In genomic region chr11:79241842-79242241, GRCh38 we compare ENCODE assay signal across 35 cellular contexts.
"Had no signal": no experiment of that assay in that cellular context is flagged by ENCODE, and none has a peak within 500 bp of the region (broad histone marks: within the 10 kb centered on the region; RNA-seq: fewer than 3 reads in every experiment).

No MANE protein-coding gene starts in this region.

- DNase-seq: activated CD4-positive, alpha-beta memory T cell treated with anti-CD3 and anti-CD28 coated beads for 36 hours; activated CD4-positive, alpha-beta T cell treated with anti-CD3 and anti-CD28 coated beads for 36 hours; activated CD4-positive, alpha-beta T cell treated with anti-CD3 and anti-CD28 coated beads, Interleukin-2, amount 10 ng/mL, durations not matched to agents 24 days and 14 days; activated CD4-positive, CD25-positive, alpha-beta regulatory T cell; activated CD4-positive, CD25-positive, alpha-beta regulatory T cell treated with anti-CD3 and anti-CD28 coated beads, Interleukin-2, amount 50 U/mL, for 72 hours; activated CD8-positive, alpha-beta memory T cell treated with anti-CD3 and anti-CD28 coated beads, Interleukin-2, amount 10 ng/mL, durations not matched to agents 7 days and 5 days; activated CD8-positive, alpha-beta memory T cell treated with anti-CD3 and anti-CD28 coated beads, Interleukin-2, amount 50 U/mL, for 4 hours; activated CD8-positive, alpha-beta T cell treated with anti-CD3 and anti-CD28 coated beads, Interleukin-2, amount 10 ng/mL, durations not matched to agents 7 days and 5 days; activated effector memory CD4-positive, alpha-beta T cell treated with anti-CD3 and anti-CD28 coated beads, Interleukin-2, amount 50 U/mL, for 16 hours; activated naive CD4-positive, alpha-beta T cell treated with anti-CD3 and anti-CD28 coated beads for 36 hours; activated naive CD8-positive, alpha-beta T cell treated with anti-CD3 and anti-CD28 coated beads for 36 hours; activated naive CD8-positive, alpha-beta T cell treated with anti-CD3 and anti-CD28 coated beads, Interleukin-2, amount 50 U/mL, for 24 hours; activated T-cell treated with anti-CD3 and anti-CD28 coated beads, Interleukin-2, amount 50 U/mL, for 1 hour; activated T-cell treated with anti-CD3 and anti-CD28 coated beads, Interleukin-2, amount 50 U/mL, for 48 hours; adrenal gland; amygdala; aorta; body of pancreas; cortex of kidney; dermis blood vessel endothelial cell; effector CD4-positive, alpha-beta T cell; effector memory CD8-positive, alpha-beta T cell; head of caudate nucleus; T-helper 1 cell; T-helper 17 cell; T1000; WERI-Rb-1 had no signal

- H3K27ac ChIP-seq: adrenal gland, body of pancreas, breast epithelium, cardiac muscle cell, epithelial cell of prostate, WERI-Rb-1 had no signal

- H3K27me3 ChIP-seq: adrenal gland, body of pancreas, breast epithelium, cardiac muscle cell had no signal

- H3K27me3 Mint-ChIP-seq: activated CD4-positive, alpha-beta memory T cell treated with anti-CD3 and anti-CD28 coated beads for 36 hours; activated CD4-positive, alpha-beta T cell treated with anti-CD3 and anti-CD28 coated beads for 36 hours; activated CD4-positive, alpha-beta T cell treated with anti-CD3 and anti-CD28 coated beads, Interleukin-2, amount 10 ng/mL, durations not matched to agents 24 days and 14 days; activated CD8-positive, alpha-beta memory T cell treated with anti-CD3 and anti-CD28 coated beads, Interleukin-2, amount 10 ng/mL, durations not matched to agents 7 days and 5 days; activated naive CD8-positive, alpha-beta T cell treated with anti-CD3 and anti-CD28 coated beads for 36 hours; central memory CD8-positive, alpha-beta T cell had no signal

- H3K36me3 Mint-ChIP-seq: activated CD4-positive, alpha-beta memory T cell treated with anti-CD3 and anti-CD28 coated beads for 36 hours; activated CD8-positive, alpha-beta memory T cell treated with anti-CD3 and anti-CD28 coated beads, Interleukin-2, amount 10 ng/mL, durations not matched to agents 7 days and 5 days; activated naive CD8-positive, alpha-beta T cell treated with anti-CD3 and anti-CD28 coated beads for 36 hours had no signal

- H3K9me3 Mint-ChIP-seq: activated CD4-positive, alpha-beta memory T cell treated with anti-CD3 and anti-CD28 coated beads for 36 hours; activated CD4-positive, alpha-beta T cell treated with anti-CD3 and anti-CD28 coated beads, Interleukin-2, amount 10 ng/mL, durations not matched to agents 24 days and 14 days; activated naive CD4-positive, alpha-beta T cell treated with anti-CD3 and anti-CD28 coated beads for 36 hours; activated naive CD4-positive, alpha-beta T cell treated with anti-CD3 and anti-CD28 coated beads, Interleukin-2, amount 50 U/mL, for 24 hours; activated naive CD8-positive, alpha-beta T cell treated with anti-CD3 and anti-CD28 coated beads for 36 hours; activated naive CD8-positive, alpha-beta T cell treated with anti-CD3 and anti-CD28 coated beads, Interleukin-2, amount 50 U/mL, for 24 hours; activated T-helper 1 cell treated with anti-CD3 and anti-CD28 coated beads, Interleukin-12 subunit alpha, Interleukin-12 subunit beta, Interleukin-2, Interleukin-4 antibody, amounts not matched to agents 30 ng/mL and 10 ng/mL and 1 ng/mL, durations not matched to agents 14 hours and 24 hours and 36 hours; activated T-helper 2 cell treated with anti-CD3 and anti-CD28 coated beads, Interferon-gamma antibody, Interleukin-2, Interleukin-4, amounts not matched to agents 10 μg/mL and 5 μg/mL and 100 μg/mL, durations not matched to agents 14 hours and 24 hours and 36 hours; central memory CD8-positive, alpha-beta T cell; T-helper 2 cell treated with Interferon-gamma antibody and Interleukin-4, amounts not matched to agents 5 μg/mL and 100 μg/mL, for 36 hours had no signal

- H3K4me1 ChIP-seq: breast epithelium had no signal

- H3K27ac Mint-ChIP-seq: activated CD4-positive, alpha-beta memory T cell treated with anti-CD3 and anti-CD28 coated beads for 36 hours; activated CD4-positive, alpha-beta T cell treated with anti-CD3 and anti-CD28 coated beads for 36 hours; activated CD4-positive, alpha-beta T cell treated with anti-CD3 and anti-CD28 coated beads, Interleukin-2, amount 10 ng/mL, durations not matched to agents 24 days and 14 days; activated CD8-positive, alpha-beta memory T cell treated with anti-CD3 and anti-CD28 coated beads, Interleukin-2, amount 10 ng/mL, durations not matched to agents 7 days and 5 days; activated CD8-positive, alpha-beta T cell treated with anti-CD3 and anti-CD28 coated beads, Interleukin-2, amount 10 ng/mL, durations not matched to agents 7 days and 5 days; activated naive CD4-positive, alpha-beta T cell treated with anti-CD3 and anti-CD28 coated beads for 36 hours; activated naive CD4-positive, alpha-beta T cell treated with anti-CD3 and anti-CD28 coated beads, Interleukin-2, amount 50 U/mL, for 24 hours; activated naive CD8-positive, alpha-beta T cell treated with anti-CD3 and anti-CD28 coated beads for 36 hours; activated naive CD8-positive, alpha-beta T cell treated with anti-CD3 and anti-CD28 coated beads, Interleukin-2, amount 50 U/mL, for 24 hours; activated T-helper 1 cell treated with anti-CD3 and anti-CD28 coated beads, Interleukin-12 subunit alpha, Interleukin-12 subunit beta, Interleukin-2, Interleukin-4 antibody, amounts not matched to agents 30 ng/mL and 10 ng/mL and 1 ng/mL, durations not matched to agents 14 hours and 24 hours and 36 hours; activated T-helper 2 cell treated with anti-CD3 and anti-CD28 coated beads, Interferon-gamma antibody, Interleukin-2, Interleukin-4, amounts not matched to agents 10 μg/mL and 5 μg/mL and 100 μg/mL, durations not matched to agents 14 hours and 24 hours and 36 hours; effector memory CD8-positive, alpha-beta T cell; T-helper 17 cell; T-helper 2 cell treated with Interferon-gamma antibody and Interleukin-4, amounts not matched to agents 5 μg/mL and 100 μg/mL, for 36 hours had no signal

- H3K4me3 Mint-ChIP-seq: activated CD4-positive, alpha-beta memory T cell treated with anti-CD3 and anti-CD28 coated beads for 36 hours; activated CD4-positive, alpha-beta T cell treated with anti-CD3 and anti-CD28 coated beads for 36 hours; activated CD4-positive, alpha-beta T cell treated with anti-CD3 and anti-CD28 coated beads, Interleukin-2, amount 10 ng/mL, durations not matched to agents 24 days and 14 days; activated CD8-positive, alpha-beta memory T cell treated with anti-CD3 and anti-CD28 coated beads, Interleukin-2, amount 10 ng/mL, durations not matched to agents 7 days and 5 days; activated CD8-positive, alpha-beta T cell treated with anti-CD3 and anti-CD28 coated beads, Interleukin-2, amount 10 ng/mL, durations not matched to agents 7 days and 5 days; activated naive CD4-positive, alpha-beta T cell treated with anti-CD3 and anti-CD28 coated beads for 36 hours; activated naive CD4-positive, alpha-beta T cell treated with anti-CD3 and anti-CD28 coated beads, Interleukin-2, amount 50 U/mL, for 24 hours; activated naive CD8-positive, alpha-beta T cell treated with anti-CD3 and anti-CD28 coated beads for 36 hours; activated naive CD8-positive, alpha-beta T cell treated with anti-CD3 and anti-CD28 coated beads, Interleukin-2, amount 50 U/mL, for 24 hours; activated T-helper 1 cell treated with anti-CD3 and anti-CD28 coated beads, Interleukin-12 subunit alpha, Interleukin-12 subunit beta, Interleukin-2, Interleukin-4 antibody, amounts not matched to agents 30 ng/mL and 10 ng/mL and 1 ng/mL, durations not matched to agents 14 hours and 24 hours and 36 hours; central memory CD8-positive, alpha-beta T cell; effector memory CD8-positive, alpha-beta T cell; T-helper 17 cell; T-helper 2 cell treated with Interferon-gamma antibody and Interleukin-4, amounts not matched to agents 5 μg/mL and 100 μg/mL, for 36 hours had no signal

- H3K9me3 ChIP-seq: adrenal gland, body of pancreas, breast epithelium had no signal

- H3K4me3 ChIP-seq: adrenal gland, body of pancreas, breast epithelium, cardiac muscle cell had no signal

- H3K36me3 ChIP-seq: adrenal gland, breast epithelium, cardiac muscle cell, WERI-Rb-1 had no signal

- H3K4me1 Mint-ChIP-seq: activated CD4-positive, alpha-beta T cell treated with anti-CD3 and anti-CD28 coated beads for 36 hours; activated CD4-positive, alpha-beta T cell treated with anti-CD3 and anti-CD28 coated beads, Interleukin-2, amount 10 ng/mL, durations not matched to agents 24 days and 14 days; activated CD8-positive, alpha-beta memory T cell treated with anti-CD3 and anti-CD28 coated beads, Interleukin-2, amount 10 ng/mL, durations not matched to agents 7 days and 5 days; activated naive CD4-positive, alpha-beta T cell treated with anti-CD3 and anti-CD28 coated beads, Interleukin-2, amount 50 U/mL, for 24 hours; activated naive CD8-positive, alpha-beta T cell treated with anti-CD3 and anti-CD28 coated beads for 36 hours; activated naive CD8-positive, alpha-beta T cell treated with anti-CD3 and anti-CD28 coated beads, Interleukin-2, amount 50 U/mL, for 24 hours; central memory CD8-positive, alpha-beta T cell; T-helper 17 cell had no signal
